1 cellular context compared by ENCODE assay signal in genomic region chr21:42931560-42932235, GRCh38.
TF ChIP-seq lines count a peak whose summit lies in the region.

No MANE protein-coding gene starts in this region.

TF ChIP-seq in K562, 482 proteins besides CTCF, POLR2A, EP300 and RAD21:
- no peak for TF ChIP-seq EP400 (IDR thresholded peaks at IDR 0.05)
- no peak for TF ChIP-seq EWSR1 (IDR thresholded peaks at IDR 0.05; ENCODE audit: borderline replicate concordance, low read depth, partially characterized antibody)
- no peak for TF ChIP-seq CTCFL (IDR thresholded peaks at IDR 0.05; ENCODE audit: borderline replicate concordance, insufficient read depth, low read depth, low read length, poor library complexity, severe bottlenecking)
- TF ChIP-seq L3MBTL2 (IDR thresholded peaks at IDR 0.05) = no peak
- no peak for TF ChIP-seq ZNF398 (CRISPR knock-in tag; IDR thresholded peaks at IDR 0.05)
- no peak for TF ChIP-seq POLR2AphosphoS5 (IDR thresholded peaks at IDR 0.05; ENCODE audit: control insufficient read depth, insufficient read depth, low read depth, low read length)
- TF ChIP-seq CXXC5 (CRISPR knock-in tag; IDR thresholded peaks at IDR 0.05) = no peak
- TF ChIP-seq STAG1 (CRISPR knock-in tag; IDR thresholded peaks at IDR 0.05; ENCODE audit: borderline replicate concordance) = no peak
- no peak for TF ChIP-seq FOXA1 (IDR thresholded peaks at IDR 0.05; ENCODE audit: borderline replicate concordance)
- no peak for TF ChIP-seq TRIM24 (IDR thresholded peaks at IDR 0.05)
- no peak for TF ChIP-seq ZBTB34 (CRISPR knock-in tag; IDR thresholded peaks at IDR 0.05)
- no peak for TF ChIP-seq MYNN (IDR thresholded peaks at IDR 0.05)
- TF ChIP-seq MYNN (CRISPR knock-in tag; IDR thresholded peaks at IDR 0.05) = no peak
- peak; percentile 44 for TF ChIP-seq CEBPB (tag; IDR thresholded peaks at IDR 0.05)
- TF ChIP-seq NR2C2 (CRISPR knock-in tag; IDR thresholded peaks at IDR 0.05) = no peak
- peak; percentile 76 for TF ChIP-seq NR2C2 (tag; IDR thresholded peaks at IDR 0.05)
- no peak for TF ChIP-seq CBX3 (IDR thresholded peaks at IDR 0.05; ENCODE audit: borderline replicate concordance in 1 of 2, low read length in 2 of 2)
- TF ChIP-seq RERE (CRISPR knock-in tag; IDR thresholded peaks at IDR 0.05; ENCODE audit: borderline replicate concordance) = no peak
- no peak for TF ChIP-seq NR0B1 (IDR thresholded peaks at IDR 0.05; ENCODE audit: partially characterized antibody)
- TF ChIP-seq ELK1 (CRISPR knock-in tag; IDR thresholded peaks at IDR 0.05) = no peak
- TF ChIP-seq SOX6 (IDR thresholded peaks at IDR 0.05) = no peak
- TF ChIP-seq KDM4B (IDR thresholded peaks at IDR 0.05; ENCODE audit: borderline replicate concordance in 2 of 2, low read depth in 1 of 2) = no peak
- TF ChIP-seq ZNF512 (tag; IDR thresholded peaks at IDR 0.05) = no peak
- no peak for TF ChIP-seq ZNF584 (CRISPR knock-in tag; IDR thresholded peaks at IDR 0.05; ENCODE audit: low read depth)
- no peak for TF ChIP-seq CSDE1 (IDR thresholded peaks at IDR 0.05)
- peak; percentile 73 for TF ChIP-seq NR2C1 (IDR thresholded peaks at IDR 0.05)
- peak; percentile 85 for TF ChIP-seq NR2C1 (tag; IDR thresholded peaks at IDR 0.05)
- 0 out of 2 replicates have a peak, but pooled peaks have one; percentile 17 for TF ChIP-seq TEAD4 (IDR thresholded peaks at IDR 0.05; ENCODE audit: low read length)
- TF ChIP-seq TEAD4 (CRISPR knock-in tag; IDR thresholded peaks at IDR 0.05; ENCODE audit: borderline replicate concordance) = no peak
- peak; percentile 46; the same call in 1 of the 2 replicates for TF ChIP-seq ZFX (CRISPR knock-in tag; IDR thresholded peaks at IDR 0.05)
- TF ChIP-seq GATAD2B (IDR thresholded peaks at IDR 0.05; ENCODE audit: borderline replicate concordance) = no peak
- TF ChIP-seq ZNF695 (CRISPR knock-in tag; IDR thresholded peaks at IDR 0.05) = no peak
